In the genomic region with DNA sequence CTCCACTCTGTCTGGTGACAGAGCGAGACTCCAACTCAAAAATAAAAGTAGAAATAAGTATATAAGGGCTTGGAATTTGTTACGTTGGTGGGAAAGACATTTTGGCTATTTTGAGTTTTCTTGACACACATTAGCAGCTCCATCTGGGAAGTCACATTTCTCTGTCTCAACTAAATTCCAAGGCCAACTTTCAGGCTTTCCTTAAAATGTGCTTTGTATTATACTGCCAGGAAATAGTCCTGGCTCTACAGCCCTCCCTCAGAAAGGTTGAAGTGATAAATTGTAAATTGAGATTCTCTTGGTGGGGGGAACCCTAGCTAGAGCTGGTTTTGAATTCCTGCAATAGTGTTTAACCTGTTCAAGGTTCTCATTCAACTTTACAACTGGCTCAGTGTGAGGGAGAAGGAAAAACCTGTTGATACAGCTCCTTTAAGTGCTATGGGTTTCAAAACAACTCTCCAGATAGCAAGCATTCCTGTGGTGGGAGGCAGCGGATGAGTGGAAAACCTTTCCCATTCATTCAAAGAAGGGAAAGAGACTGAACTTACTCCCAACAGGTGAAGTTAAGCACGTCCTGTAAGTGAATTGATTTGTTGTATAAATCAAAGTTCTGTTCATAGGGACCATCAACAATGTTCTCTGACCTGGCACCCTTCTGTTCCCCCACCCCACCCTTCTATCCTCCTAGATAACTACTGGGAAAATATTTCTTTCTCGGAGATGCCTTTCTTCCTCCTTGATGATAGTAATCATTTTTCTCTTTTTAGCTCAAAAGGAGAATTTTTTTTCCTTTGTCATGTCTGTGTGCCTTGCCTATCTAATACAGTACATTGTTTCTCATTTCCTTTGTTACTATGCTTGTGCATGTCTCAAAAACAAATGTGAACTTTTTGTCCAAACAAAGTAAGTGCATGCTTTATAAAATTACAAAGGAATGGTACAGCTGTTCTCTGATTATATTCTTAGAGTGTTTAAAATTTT, we compare ENCODE assay signal across 9 cellular contexts. TPM values are rescaled to one million over a fixed set of nuclear protein-coding genes. Genes with fewer than 3 reads are reported as not detected.
DNase-seq lines count a peak whose midpoint lies in the region; FAIRE-seq and TF ChIP-seq lines count a peak whose summit lies in the region.
"Had no signal": no experiment of that assay in that cellular context is flagged by ENCODE, and none has a peak within 500 bp of the region (broad histone marks: within the 10 kb centered on the region; RNA-seq: fewer than 3 reads in every experiment).

No MANE protein-coding gene starts in this region.

- FAIRE-seq in keratinocyte (lab: Jason Lieb, UNC) (peak; percentile 98), urothelium cell line (lab: Jason Lieb, UNC) (no peak)
- FAIRE-seq: GM18507 had no signal

- H3K36me3 ChIP-seq in HUES6 (ENCODE audit: control insufficient read depth, insufficient read depth, low read length) (no peaks in the 10 kb centered on the region), keratinocyte (ENCODE audit: control insufficient read depth in 2 of 2, extremely low read depth in 1 of 2, insufficient read depth in 2 of 2, low read length in 2 of 2) (no peaks in the 10 kb centered on the region)

- H3K27me3 ChIP-seq in HUES6 (ENCODE audit: control insufficient read depth, insufficient read depth, low read length) = no peaks in the 10 kb centered on the region
- no peaks in the 10 kb centered on the region for H3K27me3 ChIP-seq in keratinocyte (ENCODE audit: control insufficient read depth, extremely low read depth, insufficient read depth, low read length)

- CTCF ChIA-PET in activated naive CD4-positive, alpha-beta T cell treated with anti-CD3 and anti-CD28 coated beads for 36 hours (lab: Charles Lee) = interaction anchor here (0.7 kb wide), 1 partner anchor 20 kb away, joined by 4 read pairs; no protein-coding TSS in a partner anchor

- no peaks in the 10 kb centered on the region for H3K9me1 ChIP-seq in keratinocyte (ENCODE audit: control insufficient read depth, extremely low read depth, insufficient read depth, low read length)

- peak overlapping the region; percentile 60 for H3K4me2 ChIP-seq in keratinocyte (ENCODE audit: control insufficient read depth, extremely low read depth, insufficient read depth, low read depth, low read length)

- no peaks in the 10 kb centered on the region for H3K9me3 Mint-ChIP-seq in activated naive CD4-positive, alpha-beta T cell treated with anti-CD3 and anti-CD28 coated beads for 36 hours
- H3K9me3 Mint-ChIP-seq: activated T-cell treated with anti-CD3 and anti-CD28 coated beads, Interleukin-2, amount 50 U/mL, for 4 hours had no signal

- peak overlapping the region; percentile 37 for H2AFZ ChIP-seq in keratinocyte (ENCODE audit: control insufficient read depth, low read length)

- no peak for TF ChIP-seq CTCF in choroid plexus epithelial cell (conservative IDR thresholded peaks at IDR 0.05; ENCODE audit: low read depth, low read length)
- TF ChIP-seq CTCF in keratinocyte (optimal IDR thresholded peaks at IDR 0.05 in 1 of 3, IDR thresholded peaks at IDR 0.05 in 1 of 3, conservative IDR thresholded peaks at IDR 0.05 in 1 of 3; ENCODE audit: extremely low read depth in 1 of 3, insufficient read depth in 2 of 3, low read length in 3 of 3) = no peak

- H3K4me3 ChIP-seq in HUES6 (ENCODE audit: low read depth, low read length) = peak overlapping the region; percentile 41
- peak overlapping the region; percentile 11 for H3K4me3 ChIP-seq in choroid plexus epithelial cell (ENCODE audit: low read depth, low read length)
- peak overlapping the region; percentile 40 to 68 (median 45) for H3K4me3 ChIP-seq in keratinocyte (ENCODE audit: control insufficient read depth in 2 of 3, extremely low read depth in 1 of 3, insufficient read depth in 2 of 3, low read depth in 1 of 3, low read length in 3 of 3)

- peaks cover 41% of the 10 kb centered on the region for H3K4me1 ChIP-seq in HUES6 (ENCODE audit: control insufficient read depth, insufficient read depth, low read length)
- H3K4me1 ChIP-seq in keratinocyte (ENCODE audit: control insufficient read depth, extremely low read depth, insufficient read depth, low read length) = peaks cover 22% of the 10 kb centered on the region

- H3K9me3 ChIP-seq in HUES6 (ENCODE audit: control insufficient read depth, insufficient read depth, low read depth, low read length) (no peaks in the 10 kb centered on the region), keratinocyte (ENCODE audit: control insufficient read depth, low read depth, low read length) (no peaks in the 10 kb centered on the region)

- H3K27ac ChIP-seq in HUES6 (ENCODE audit: low read depth, low read length) (peak overlapping the region; percentile 91), keratinocyte (ENCODE audit: control insufficient read depth, insufficient read depth, low read length) (peak overlapping the region; percentile 63)

- H3K4me1 Mint-ChIP-seq in activated naive CD4-positive, alpha-beta T cell treated with anti-CD3 and anti-CD28 coated beads for 36 hours (ENCODE audit: low read depth) = peaks cover 17% of the 10 kb centered on the region

- H3K4me3 Mint-ChIP-seq in activated naive CD4-positive, alpha-beta T cell treated with anti-CD3 and anti-CD28 coated beads for 36 hours = no peak overlapping the region
- H3K4me3 Mint-ChIP-seq: activated T-cell treated with anti-CD3 and anti-CD28 coated beads, Interleukin-2, amount 50 U/mL, for 4 hours had no signal

- H3K79me2 ChIP-seq in keratinocyte (ENCODE audit: control insufficient read depth, insufficient read depth, low read length) = no peaks in the 10 kb centered on the region

- H3K27me3 Mint-ChIP-seq in activated naive CD4-positive, alpha-beta T cell treated with anti-CD3 and anti-CD28 coated beads for 36 hours (ENCODE audit: low read depth) = no peaks in the 10 kb centered on the region

- H3K27ac Mint-ChIP-seq in activated naive CD4-positive, alpha-beta T cell treated with anti-CD3 and anti-CD28 coated beads for 36 hours = no peak overlapping the region

- DNase-seq in choroid plexus epithelial cell (ENCODE audit: low read depth) (peak; percentile 90), keratinocyte (ENCODE audit: low read depth, low spot score) (peak; percentile 35), urothelium cell line (ENCODE audit: low spot score) (peak; percentile 75), SK-N-DZ (ENCODE audit: low spot score) (no peak)
- no peak for DNase-seq in activated naive CD4-positive, alpha-beta T cell treated with anti-CD3 and anti-CD28 coated beads for 36 hours
- no peak for DNase-seq in activated CD4-positive, alpha-beta T cell treated with anti-CD3 and anti-CD28 coated beads, Interleukin-2, amount 50 U/mL, for 1 hour
- DNase-seq: activated T-cell treated with anti-CD3 and anti-CD28 coated beads, Interleukin-2, amount 50 U/mL, for 4 hours had no signal

- dilution Hi-C loops in keratinocyte (cut with MboI; ENCODE audit: extremely low pct_ligation_motif_present, low sequenced_read_pairs) = no loop called here

- H3K9ac ChIP-seq in HUES6 (ENCODE audit: low read length) = peak overlapping the region; percentile 42
- H3K9ac ChIP-seq in keratinocyte (ENCODE audit: control insufficient read depth, extremely low read depth, insufficient read depth, low read length) = peak overlapping the region; percentile 56

- H4K20me1 ChIP-seq in keratinocyte (ENCODE audit: control insufficient read depth, extremely low read depth, insufficient read depth, low read length) = no peaks in the 10 kb centered on the region

- no peaks in the 10 kb centered on the region for H3K36me3 Mint-ChIP-seq in activated naive CD4-positive, alpha-beta T cell treated with anti-CD3 and anti-CD28 coated beads for 36 hours (ENCODE audit: low read depth)

- intact Hi-C loops in activated naive CD4-positive, alpha-beta T cell treated with anti-CD3 and anti-CD28 coated beads for 36 hours (cut with micrococcal nuclease) = no loop called here

RNA-seq across cellular contexts. Expression of a gene that starts 44.2 kb away (rescaled TPM):
- polyA plus RNA-seq in keratinocyte = 14.6 to 19.4 TPM (median 14.9 TPM) in 3 replicates
- polyA plus RNA-seq in keratinocyte (2011; ENCODE audit: low read depth) = 9.3 TPM
- 2.9 and 6.6 TPM in 2 replicates for polyA plus RNA-seq in keratinocyte (2011; cell fraction: cytosol; rRNA removed)
- polyA plus RNA-seq in keratinocyte (2011; cell fraction: nucleus; rRNA removed) = 31.2 and 33.4 TPM in 2 replicates
- polyA plus RNA-seq in keratinocyte (2012; ENCODE audit: low replicate concordance) = 6.8 and 13.7 TPM in 2 replicates
- polyA minus RNA-seq in keratinocyte = 13.8 to 67.8 TPM (median 36.9 TPM) in 3 replicates
- polyA minus RNA-seq in keratinocyte (2011; cell fraction: cytosol; rRNA and poly(A)+ RNA removed) = 15.9 TPM
- 49.1 and 98.7 TPM in 2 replicates for polyA minus RNA-seq in keratinocyte (2011; cell fraction: nucleus; rRNA and poly(A)+ RNA removed)
- total RNA-seq in activated naive CD4-positive, alpha-beta T cell treated with anti-CD3 and anti-CD28 coated beads for 36 hours = 10 to 100 TPM; 37.4 to 41.0 TPM
- 47.8 and 67.3 TPM in 2 replicates for polyA plus RNA-seq in SK-N-DZ (2014; cell fraction: cytosol; rRNA removed)
- polyA plus RNA-seq in SK-N-DZ (2014; cell fraction: nucleus; rRNA removed) = 30.9 and 57.2 TPM in 2 replicates

Comparison
In these comparisons a context has a peak if more than half of its experiments do, and no peak if none do; other contexts are left out.
1. DNase-seq: peak in choroid plexus epithelial cell (single experiment), keratinocyte (single experiment) and urothelium cell line (single experiment); none in activated naive CD4-positive, alpha-beta T cell treated with anti-CD3 and anti-CD28 coated beads for 36 hours (single experiment), activated CD4-positive, alpha-beta T cell treated with anti-CD3 and anti-CD28 coated beads, Interleukin-2, amount 50 U/mL, for 1 hour (single experiment) and SK-N-DZ (single experiment).
2. Peak in every context shown above with its lines, with median percentiles within 50 percentile points of each other: H3K4me3 ChIP-seq.